19 cellular contexts compared by ENCODE assay signal in the genomic region with DNA sequence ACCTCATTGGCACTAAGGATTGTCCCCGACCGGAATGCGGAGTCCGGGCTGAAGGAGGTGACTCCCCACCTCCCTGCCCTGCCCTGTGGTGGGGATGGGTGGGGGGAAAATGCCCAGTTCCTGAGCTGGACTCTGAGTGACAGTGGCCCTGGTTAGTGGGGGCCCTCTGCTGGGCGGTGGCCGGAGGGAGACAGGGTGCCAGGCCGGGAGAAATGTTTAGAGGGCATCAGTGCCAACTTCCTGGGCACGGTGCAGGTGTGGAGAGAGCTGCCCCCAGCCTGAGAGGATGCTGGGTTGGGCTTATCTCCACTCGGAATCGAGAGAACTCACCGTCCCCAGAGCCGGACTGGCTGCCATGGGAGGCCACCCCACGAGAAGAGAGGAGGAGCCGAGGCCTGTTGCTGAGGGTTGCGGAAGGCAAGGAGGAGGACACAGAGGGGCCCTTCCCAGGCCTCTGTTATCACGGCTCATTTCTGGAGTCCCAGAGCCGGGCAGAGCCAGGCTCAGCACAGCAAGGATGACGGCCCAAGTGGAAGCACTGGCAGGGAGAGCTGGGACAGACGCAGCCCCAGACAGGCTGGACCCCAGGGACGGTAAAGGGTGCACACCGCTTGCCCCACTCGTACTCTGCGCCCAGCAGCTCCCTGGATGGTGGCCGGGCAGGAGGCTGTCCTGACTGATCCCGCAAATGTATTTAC.
DNase-seq lines count a peak whose midpoint lies in the region; ATAC-seq and TF ChIP-seq lines count a peak whose summit lies in the region.
"Had no signal": no experiment of that assay in that cellular context is flagged by ENCODE, and none has a peak within 500 bp of the region (broad histone marks: within the 10 kb centered on the region; RNA-seq: fewer than 3 reads in every experiment).

No MANE protein-coding gene starts in this region.

- DNase-seq in CD14-positive monocyte (ENCODE audit: low spot score) (peak; percentile 33), Panc1 (ENCODE audit: low read depth, low spot score) (no peak), left ventricle myocardium inferior (peak; percentile 9), ovary (peak; percentile 11 to 38 (median 26)), NCI-H69 (lab: John Stamatoyannopoulos, UW) (no peak), substantia nigra (lab: John Stamatoyannopoulos, UW) (no peak)
- DNase-seq in activated CD4-positive, alpha-beta T cell treated with anti-CD3 and anti-CD28 coated beads for 36 hours, result no peak
- DNase-seq: activated CD4-positive, alpha-beta T cell treated with anti-CD3 and anti-CD28 coated beads, Interleukin-2, amount 10 ng/mL, durations not matched to agents 7 days and 5 days; activated naive CD4-positive, alpha-beta T cell treated with anti-CD3 and anti-CD28 coated beads for 36 hours; AML-193; foreskin keratinocyte; KBM-7; MV-4-11; NCI-H2029; NCI-H510A had no signal

- BruUV-seq in Panc1 (replicated peaks; lab: Mats Ljungman, UMichigan), result no TSS peak

- H3K36me3 Mint-ChIP-seq in CD14-positive monocyte, result no peaks in the 10 kb centered on the region
- H3K36me3 Mint-ChIP-seq in activated CD4-positive, alpha-beta T cell treated with anti-CD3 and anti-CD28 coated beads for 36 hours (ENCODE audit: low read depth), result no peaks in the 10 kb centered on the region

- in situ Hi-C loops in Panc1 (cut with HindIII; ENCODE audit: low pct_unique_long_range_greater_than_20kb, low sequenced_read_pairs), result no loop called here

- H3K27ac ChIP-seq in Panc1 (ENCODE audit: low read length), result no peak overlapping the region
- H3K27ac ChIP-seq in left ventricle myocardium inferior (replicated peaks), result no peak overlapping the region
- no peak overlapping the region for H3K27ac ChIP-seq in ovary
- no peak overlapping the region for H3K27ac ChIP-seq in substantia nigra (ENCODE audit: low read depth, low read length, poor library complexity, severe bottlenecking)
- H3K27ac ChIP-seq: body of pancreas, epithelial cell of prostate, foreskin keratinocyte, vagina had no signal

- no peak overlapping the region for H3K4me3 Mint-ChIP-seq in CD14-positive monocyte
- no peak overlapping the region for H3K4me3 Mint-ChIP-seq in activated CD4-positive, alpha-beta T cell treated with anti-CD3 and anti-CD28 coated beads for 36 hours
- H3K4me3 Mint-ChIP-seq: activated CD4-positive, alpha-beta T cell treated with anti-CD3 and anti-CD28 coated beads, Interleukin-2, amount 10 ng/mL, durations not matched to agents 7 days and 5 days; activated naive CD4-positive, alpha-beta T cell treated with anti-CD3 and anti-CD28 coated beads for 36 hours; dendritic cell treated with granulocyte-macrophage colony-stimulating factor and Interleukin-4, amounts not matched to agents 40 ng/mL and 50 ng/mL, for 4 days had no signal

- H3K36me3 ChIP-seq in Panc1 (ENCODE audit: control insufficient read depth, insufficient read depth, low read length), result no peaks in the 10 kb centered on the region
- no peaks in the 10 kb centered on the region for H3K36me3 ChIP-seq in left ventricle myocardium inferior
- H3K36me3 ChIP-seq in ovary, result no peaks in the 10 kb centered on the region
- H3K36me3 ChIP-seq: vagina had no signal

- CTCF ChIA-PET in Panc1 (lab: Charles Lee), result no interaction called here
- CTCF ChIA-PET in activated CD4-positive, alpha-beta T cell treated with anti-CD3 and anti-CD28 coated beads for 36 hours (lab: Charles Lee), result interaction anchor here (0.6 kb wide), 2 partner anchors 157 to 773 kb away, joined by 3 read pairs; a partner anchor contains a TSS

- 73 to 87% (median 78%) methylated on average over 24 to 25 of the region's 25 CpGs for WGBS in ovary, 3 donors

- no peaks in the 10 kb centered on the region for H3K9me3 ChIP-seq in Panc1 (ENCODE audit: control insufficient read depth, insufficient read depth, low read depth, low read length)
- H3K9me3 ChIP-seq in left ventricle myocardium inferior (replicated peaks), result no peaks in the 10 kb centered on the region
- H3K9me3 ChIP-seq in ovary, result no peaks in the 10 kb centered on the region
- H3K9me3 ChIP-seq: body of pancreas, vagina had no signal

- intact Hi-C loops in CD14-positive monocyte (cut with micrococcal nuclease), result no loop called here
- intact Hi-C loops in Panc1 (cut with micrococcal nuclease; ENCODE audit: unreplicated experiment), result no loop called here
- intact Hi-C loops in left ventricle myocardium inferior (cut with micrococcal nuclease), result no loop called here
- intact Hi-C loops in ovary (cut with DNase I), result loop anchor here in 1 of 4 donors (10.0 kb wide), 1 partner anchor 70 kb away; no protein-coding TSS in a partner anchor
- intact Hi-C loops in activated CD4-positive, alpha-beta T cell treated with anti-CD3 and anti-CD28 coated beads for 36 hours (cut with DNase I, micrococcal nuclease), result no loop called here

- no peak for TF ChIP-seq POLR2A in ovary (IDR thresholded peaks at IDR 0.05)

- TF ChIP-seq CTCF in CD14-positive monocyte (IDR thresholded peaks at IDR 0.05), result no peak
- no peak for TF ChIP-seq CTCF in Panc1 (IDR thresholded peaks at IDR 0.05)
- TF ChIP-seq CTCF in left ventricle myocardium inferior (IDR thresholded peaks at IDR 0.05; ENCODE audit: borderline replicate concordance), result no peak
- no peak for TF ChIP-seq CTCF in ovary (IDR thresholded peaks at IDR 0.05)

- H3K9me3 Mint-ChIP-seq in CD14-positive monocyte, result peaks cover 0 to 6% (median 2%) of the 10 kb centered on the region in 7 donors
- no peaks in the 10 kb centered on the region for H3K9me3 Mint-ChIP-seq in activated CD4-positive, alpha-beta T cell treated with anti-CD3 and anti-CD28 coated beads for 36 hours (ENCODE audit: low read depth)
- H3K9me3 Mint-ChIP-seq: activated CD4-positive, alpha-beta T cell treated with anti-CD3 and anti-CD28 coated beads, Interleukin-2, amount 10 ng/mL, durations not matched to agents 7 days and 5 days; activated naive CD4-positive, alpha-beta T cell treated with anti-CD3 and anti-CD28 coated beads for 36 hours; dendritic cell treated with granulocyte-macrophage colony-stimulating factor and Interleukin-4, amounts not matched to agents 40 ng/mL and 50 ng/mL, for 4 days had no signal

- TF ChIP-seq EP300 in ovary (IDR thresholded peaks at IDR 0.05), result no peak

- H3K4me1 ChIP-seq in Panc1 (ENCODE audit: control insufficient read depth, insufficient read depth, low read length), result no peaks in the 10 kb centered on the region
- peaks cover 6% of the 10 kb centered on the region for H3K4me1 ChIP-seq in left ventricle myocardium inferior
- peaks cover 12% of the 10 kb centered on the region for H3K4me1 ChIP-seq in ovary (ENCODE audit: insufficient read depth)
- H3K4me1 ChIP-seq: foreskin keratinocyte, vagina had no signal

- no peaks in the 10 kb centered on the region for H3K4me1 Mint-ChIP-seq in CD14-positive monocyte
- no peaks in the 10 kb centered on the region for H3K4me1 Mint-ChIP-seq in activated CD4-positive, alpha-beta T cell treated with anti-CD3 and anti-CD28 coated beads for 36 hours
- H3K4me1 Mint-ChIP-seq: activated CD4-positive, alpha-beta T cell treated with anti-CD3 and anti-CD28 coated beads, Interleukin-2, amount 10 ng/mL, durations not matched to agents 7 days and 5 days had no signal

- peaks cover 0 to 4% (median 0%) of the 10 kb centered on the region in 3 donors for H3K27me3 Mint-ChIP-seq in CD14-positive monocyte (ENCODE audit: low read depth in 3 of 3)
- no peaks in the 10 kb centered on the region for H3K27me3 Mint-ChIP-seq in activated CD4-positive, alpha-beta T cell treated with anti-CD3 and anti-CD28 coated beads for 36 hours
- H3K27me3 Mint-ChIP-seq: activated CD4-positive, alpha-beta T cell treated with anti-CD3 and anti-CD28 coated beads, Interleukin-2, amount 10 ng/mL, durations not matched to agents 7 days and 5 days; dendritic cell treated with granulocyte-macrophage colony-stimulating factor and Interleukin-4, amounts not matched to agents 40 ng/mL and 50 ng/mL, for 4 days had no signal

- POLR2A ChIA-PET in Panc1 (lab: Charles Lee), result interaction anchor here (0.7 kb wide), 1 partner anchor 24 kb away, joined by 4 read pairs; no protein-coding TSS in a partner anchor
- POLR2A ChIA-PET in activated CD4-positive, alpha-beta T cell treated with anti-CD3 and anti-CD28 coated beads for 36 hours (lab: Charles Lee), result no interaction called here

- peak; percentile 31; the same call in 1 of the 2 replicates for ATAC-seq in Panc1
- no peak for ATAC-seq in activated CD4-positive, alpha-beta T cell treated with anti-CD3 and anti-CD28 coated beads for 36 hours
- ATAC-seq: body of pancreas, foreskin keratinocyte had no signal

- H3K27me3 ChIP-seq in Panc1 (ENCODE audit: control insufficient read depth, insufficient read depth, low read length), result no peaks in the 10 kb centered on the region
- peaks cover 61% of the 10 kb centered on the region for H3K27me3 ChIP-seq in left ventricle myocardium inferior (ENCODE audit: low read depth)
- H3K27me3 ChIP-seq in ovary, result no peaks in the 10 kb centered on the region
- H3K27me3 ChIP-seq: body of pancreas, foreskin keratinocyte, vagina had no signal

- H3K27ac Mint-ChIP-seq in CD14-positive monocyte, result peak overlapping the region in 1 of 7 donors; percentile 24
- H3K27ac Mint-ChIP-seq in activated CD4-positive, alpha-beta T cell treated with anti-CD3 and anti-CD28 coated beads for 36 hours, result no peak overlapping the region
- H3K27ac Mint-ChIP-seq: activated CD4-positive, alpha-beta T cell treated with anti-CD3 and anti-CD28 coated beads, Interleukin-2, amount 10 ng/mL, durations not matched to agents 7 days and 5 days; activated naive CD4-positive, alpha-beta T cell treated with anti-CD3 and anti-CD28 coated beads for 36 hours; dendritic cell treated with granulocyte-macrophage colony-stimulating factor and Interleukin-4, amounts not matched to agents 40 ng/mL and 50 ng/mL, for 4 days had no signal

- H3K4me3 ChIP-seq in Panc1 (ENCODE audit: low read depth in 2 of 2, low read length in 2 of 2) (no peak overlapping the region), left ventricle myocardium inferior (no peak overlapping the region), ovary (no peak overlapping the region)
- H3K4me3 ChIP-seq: body of pancreas, vagina had no signal

Comparison
In these comparisons a context has a peak if more than half of its experiments do, and no peak if none do; other contexts are left out.
1. DNase-seq: peak in CD14-positive monocyte (single experiment), left ventricle myocardium inferior (single experiment) and ovary (5 of 5); none in Panc1 (single experiment), activated CD4-positive, alpha-beta T cell treated with anti-CD3 and anti-CD28 coated beads for 36 hours (single experiment), NCI-H69 (single experiment) and substantia nigra (0 of 49).